12 cellular contexts compared by ENCODE assay signal in genomic region chr21:41506526-41507520, GRCh38. TPM values are rescaled to one million over a fixed set of nuclear protein-coding genes. Genes with fewer than 3 reads are reported as not detected.
DNase-seq lines count a peak whose midpoint lies in the region; FAIRE-seq and TF ChIP-seq lines count a peak whose summit lies in the region.
"Had no signal": no experiment of that assay in that cellular context is flagged by ENCODE, and none has a peak within 500 bp of the region (broad histone marks: within the 10 kb centered on the region; RNA-seq: fewer than 3 reads in every experiment).

No MANE protein-coding gene starts in this region.

- no peak overlapping the region for H4K91ac ChIP-seq in trophoblast cell (ENCODE audit: low read depth, low read length)

- no peaks in the 10 kb centered on the region for H3K79me2 ChIP-seq in trophoblast cell (ENCODE audit: control insufficient read depth, insufficient read depth, low read length, poor library complexity)

- no peak overlapping the region for H3K9ac ChIP-seq in trophoblast cell (ENCODE audit: low read length)

- H3K4me1 ChIP-seq in HEK293 (ENCODE audit: control insufficient read depth, insufficient read depth, low read length) (no peaks in the 10 kb centered on the region; the same call in 1 of the 2 replicates), trophoblast cell (ENCODE audit: control insufficient read depth in 1 of 2, insufficient read depth in 2 of 2, low read length in 2 of 2) (peaks cover 6 to 9% of the 10 kb centered on the region in 2 experiments), vagina (peaks cover 20% of the 10 kb centered on the region)

- no peak overlapping the region for H3K27ac ChIP-seq in HEK293 (ENCODE audit: extremely low read depth, low read depth, low read length)
- H3K27ac ChIP-seq in trophoblast cell (ENCODE audit: low read depth, low read length), result no peak overlapping the region
- H3K27ac ChIP-seq in vagina, result no peak overlapping the region
- H3K27ac ChIP-seq: gastroesophageal sphincter, SK-N-MC had no signal

- no peak overlapping the region for H2AK5ac ChIP-seq in trophoblast cell (ENCODE audit: low read length)

- no peaks in the 10 kb centered on the region for H3K9me3 ChIP-seq in HEK293 (ENCODE audit: control insufficient read depth, insufficient read depth, low read depth, low read length)
- peaks cover 3% of the 10 kb centered on the region for H3K9me3 ChIP-seq in trophoblast cell (ENCODE audit: insufficient read depth, low read depth, low read length)
- no peaks in the 10 kb centered on the region for H3K9me3 ChIP-seq in vagina
- H3K9me3 ChIP-seq: gastroesophageal sphincter had no signal

- in situ Hi-C loops in astrocyte of the cerebellum (cut with HindIII; ENCODE audit: low sequenced_read_pairs), result no loop called here

- CTCF ChIA-PET in HEK293 (lab: Yijun Ruan, JAX), result interaction anchor here (1.3 kb wide), 1 partner anchor 10 kb away, joined by 5 read pairs; no protein-coding TSS in a partner anchor

- H3K27me3 ChIP-seq in trophoblast cell (ENCODE audit: insufficient read depth, low read length) (peaks cover 27% of the 10 kb centered on the region), vagina (peaks cover 9% of the 10 kb centered on the region)

- FAIRE-seq in H54 (lab: Jason Lieb, UNC), result no peak
- FAIRE-seq: HTR-8/SVneo had no signal

- intact Hi-C loops in vagina (cut with DNase I), result no loop called here

- H3K4me2 ChIP-seq in trophoblast cell (ENCODE audit: low read length), result peak overlapping the region; percentile 75

- TF ChIP-seq POLR2A in vagina (IDR thresholded peaks at IDR 0.05) (no peak), H54 (IDR thresholded peaks at IDR 0.05; ENCODE audit: low read depth, low read length) (no peak)

- H3K79me1 ChIP-seq in trophoblast cell (ENCODE audit: low read length), result no peaks in the 10 kb centered on the region

- H3K36me3 ChIP-seq in HEK293 (ENCODE audit: control insufficient read depth in 2 of 2, insufficient read depth in 1 of 2, low read length in 2 of 2) (no peaks in the 10 kb centered on the region), trophoblast cell (ENCODE audit: control insufficient read depth in 1 of 2, insufficient read depth in 2 of 2, low read length in 2 of 2) (no peaks in the 10 kb centered on the region), vagina (no peaks in the 10 kb centered on the region)
- H3K36me3 ChIP-seq: gastroesophageal sphincter had no signal

- H3K4ac ChIP-seq in trophoblast cell (ENCODE audit: low read depth, low read length), result no peak overlapping the region

- no peak overlapping the region for H2AFZ ChIP-seq in trophoblast cell (ENCODE audit: insufficient read depth, low read length, poor library complexity)

- WGBS in trophoblast cell (ENCODE audit: extremely low coverage, insufficient coverage, insufficient read length), result no CpG with 5 or more reads among the region's 65 CpGs

- H2BK120ac ChIP-seq in trophoblast cell (ENCODE audit: insufficient read depth, low read length, poor library complexity), result no peak overlapping the region

- no peak overlapping the region for H4K8ac ChIP-seq in trophoblast cell (ENCODE audit: low read depth, low read length)

- DNase-seq in astrocyte of the cerebellum (ENCODE audit: low read depth) (no peak), iPS-NIHi11 (ENCODE audit: low spot score) (peak; percentile 68), trophoblast cell (peak; percentile 20 to 46), vagina (ENCODE audit: extremely low spot score in 2 of 2) (no peak), H54 (ENCODE audit: insufficient read length, low spot score) (no peak), NOMO-1 treated with DMSO at 0.1 percent for 48 hours (lab: John Stamatoyannopoulos, UW; ENCODE audit: unreplicated experiment) (no peak), 8988T (no peak)
- DNase-seq: NCI-H2171 treated with DMSO at 0.1 percent for 48 hours had no signal

- POLR2A ChIA-PET in HEK293 (lab: Yijun Ruan, JAX), result interaction anchor here (0.8 kb wide), 1 partner anchor 25 kb away, joined by 3 read pairs; no protein-coding TSS in a partner anchor

- H3K4me3 ChIP-seq in HEK293 (ENCODE audit: low read depth, low read length) (peak overlapping the region; percentile 15), astrocyte of the cerebellum (ENCODE audit: low read depth, low read length) (peak overlapping the region; percentile 28), trophoblast cell (ENCODE audit: low read depth, low read length) (peak overlapping the region; percentile 63), vagina (peak overlapping the region in 1 of 2 donors; percentile 35)

- H3K18ac ChIP-seq in trophoblast cell (ENCODE audit: low read length), result no peak overlapping the region

- H2BK5ac ChIP-seq in trophoblast cell (ENCODE audit: low read depth, low read length, poor library complexity), result no peak overlapping the region

- no peak overlapping the region for H4K12ac ChIP-seq in trophoblast cell (ENCODE audit: low read depth, low read length)

- H3K23ac ChIP-seq in trophoblast cell (ENCODE audit: low read length), result no peak overlapping the region

- no peak for TF ChIP-seq CTCF in HEK293 (tag by site-specific recombination; IDR thresholded peaks at IDR 0.05)
- TF ChIP-seq CTCF in astrocyte of the cerebellum (IDR thresholded peaks at IDR 0.05; ENCODE audit: low read depth, low read length, missing control alignments), result no peak
- TF ChIP-seq CTCF in vagina (IDR thresholded peaks at IDR 0.05), result no peak

- H3K14ac ChIP-seq in trophoblast cell (ENCODE audit: low read length), result no peak overlapping the region

- no peak overlapping the region for H2BK12ac ChIP-seq in trophoblast cell (ENCODE audit: low read length)

TF ChIP-seq in HEK293, 187 proteins besides CTCF, POLR2A, EP300 and RAD21:
- TF ChIP-seq GLIS1 (tag by site-specific recombination; IDR thresholded peaks at IDR 0.05) (peak; percentile 22; the same call in 1 of the 2 replicates), ZNF747 (tag by site-specific recombination; IDR thresholded peaks at IDR 0.05) (no peak), GLIS2 (tag by site-specific recombination; IDR thresholded peaks at IDR 0.05) (peak; percentile 36; the same call in 1 of the 2 replicates), ZNF623 (tag by site-specific recombination; IDR thresholded peaks at IDR 0.05) (no peak)

RNA-seq across cellular contexts. Expression of gene TMPRSS2, which starts 1.1 kb away (rescaled TPM):
- 4.6 and 4.7 TPM in 2 replicates for polyA plus RNA-seq in trophoblast cell (2013)
- 19.9 TPM for total RNA-seq in vagina

Comparison
In these comparisons a context has a peak if more than half of its experiments do, and no peak if none do; other contexts are left out.
1. DNase-seq: peak in iPS-NIHi11 (single experiment) and trophoblast cell (2 of 2); none in astrocyte of the cerebellum (single experiment), vagina (0 of 2), H54 (single experiment), NOMO-1 treated with DMSO at 0.1 percent for 48 hours (single experiment) and 8988T (single experiment).